Comparison of ENCODE assay signal across 1 cellular context in the genomic region with DNA sequence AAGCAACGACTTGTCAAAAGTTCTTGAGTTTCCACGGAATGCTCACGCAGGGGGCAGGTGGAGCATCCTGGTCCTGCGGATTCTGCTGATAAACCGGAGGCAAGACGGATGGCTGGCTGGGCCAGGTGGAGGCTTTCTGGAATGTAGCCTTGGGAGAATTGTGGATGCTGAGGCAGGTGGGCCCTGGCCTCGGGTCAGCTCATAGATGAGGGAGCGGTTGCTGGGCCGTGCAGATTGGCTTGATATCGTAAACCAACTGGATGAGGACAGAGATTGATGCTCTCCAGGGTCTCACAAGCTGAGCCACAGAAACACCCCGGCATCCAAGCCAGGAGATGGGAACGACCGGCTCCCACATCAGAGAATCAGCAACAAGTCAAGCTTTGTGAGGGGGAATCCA.
TF ChIP-seq lines count a peak whose summit lies in the region.

No MANE protein-coding gene starts in this region.

TF ChIP-seq in GM23338, 12 proteins besides CTCF, POLR2A, EP300 and RAD21 (continued from another document):
- TF ChIP-seq, protein P1, sequence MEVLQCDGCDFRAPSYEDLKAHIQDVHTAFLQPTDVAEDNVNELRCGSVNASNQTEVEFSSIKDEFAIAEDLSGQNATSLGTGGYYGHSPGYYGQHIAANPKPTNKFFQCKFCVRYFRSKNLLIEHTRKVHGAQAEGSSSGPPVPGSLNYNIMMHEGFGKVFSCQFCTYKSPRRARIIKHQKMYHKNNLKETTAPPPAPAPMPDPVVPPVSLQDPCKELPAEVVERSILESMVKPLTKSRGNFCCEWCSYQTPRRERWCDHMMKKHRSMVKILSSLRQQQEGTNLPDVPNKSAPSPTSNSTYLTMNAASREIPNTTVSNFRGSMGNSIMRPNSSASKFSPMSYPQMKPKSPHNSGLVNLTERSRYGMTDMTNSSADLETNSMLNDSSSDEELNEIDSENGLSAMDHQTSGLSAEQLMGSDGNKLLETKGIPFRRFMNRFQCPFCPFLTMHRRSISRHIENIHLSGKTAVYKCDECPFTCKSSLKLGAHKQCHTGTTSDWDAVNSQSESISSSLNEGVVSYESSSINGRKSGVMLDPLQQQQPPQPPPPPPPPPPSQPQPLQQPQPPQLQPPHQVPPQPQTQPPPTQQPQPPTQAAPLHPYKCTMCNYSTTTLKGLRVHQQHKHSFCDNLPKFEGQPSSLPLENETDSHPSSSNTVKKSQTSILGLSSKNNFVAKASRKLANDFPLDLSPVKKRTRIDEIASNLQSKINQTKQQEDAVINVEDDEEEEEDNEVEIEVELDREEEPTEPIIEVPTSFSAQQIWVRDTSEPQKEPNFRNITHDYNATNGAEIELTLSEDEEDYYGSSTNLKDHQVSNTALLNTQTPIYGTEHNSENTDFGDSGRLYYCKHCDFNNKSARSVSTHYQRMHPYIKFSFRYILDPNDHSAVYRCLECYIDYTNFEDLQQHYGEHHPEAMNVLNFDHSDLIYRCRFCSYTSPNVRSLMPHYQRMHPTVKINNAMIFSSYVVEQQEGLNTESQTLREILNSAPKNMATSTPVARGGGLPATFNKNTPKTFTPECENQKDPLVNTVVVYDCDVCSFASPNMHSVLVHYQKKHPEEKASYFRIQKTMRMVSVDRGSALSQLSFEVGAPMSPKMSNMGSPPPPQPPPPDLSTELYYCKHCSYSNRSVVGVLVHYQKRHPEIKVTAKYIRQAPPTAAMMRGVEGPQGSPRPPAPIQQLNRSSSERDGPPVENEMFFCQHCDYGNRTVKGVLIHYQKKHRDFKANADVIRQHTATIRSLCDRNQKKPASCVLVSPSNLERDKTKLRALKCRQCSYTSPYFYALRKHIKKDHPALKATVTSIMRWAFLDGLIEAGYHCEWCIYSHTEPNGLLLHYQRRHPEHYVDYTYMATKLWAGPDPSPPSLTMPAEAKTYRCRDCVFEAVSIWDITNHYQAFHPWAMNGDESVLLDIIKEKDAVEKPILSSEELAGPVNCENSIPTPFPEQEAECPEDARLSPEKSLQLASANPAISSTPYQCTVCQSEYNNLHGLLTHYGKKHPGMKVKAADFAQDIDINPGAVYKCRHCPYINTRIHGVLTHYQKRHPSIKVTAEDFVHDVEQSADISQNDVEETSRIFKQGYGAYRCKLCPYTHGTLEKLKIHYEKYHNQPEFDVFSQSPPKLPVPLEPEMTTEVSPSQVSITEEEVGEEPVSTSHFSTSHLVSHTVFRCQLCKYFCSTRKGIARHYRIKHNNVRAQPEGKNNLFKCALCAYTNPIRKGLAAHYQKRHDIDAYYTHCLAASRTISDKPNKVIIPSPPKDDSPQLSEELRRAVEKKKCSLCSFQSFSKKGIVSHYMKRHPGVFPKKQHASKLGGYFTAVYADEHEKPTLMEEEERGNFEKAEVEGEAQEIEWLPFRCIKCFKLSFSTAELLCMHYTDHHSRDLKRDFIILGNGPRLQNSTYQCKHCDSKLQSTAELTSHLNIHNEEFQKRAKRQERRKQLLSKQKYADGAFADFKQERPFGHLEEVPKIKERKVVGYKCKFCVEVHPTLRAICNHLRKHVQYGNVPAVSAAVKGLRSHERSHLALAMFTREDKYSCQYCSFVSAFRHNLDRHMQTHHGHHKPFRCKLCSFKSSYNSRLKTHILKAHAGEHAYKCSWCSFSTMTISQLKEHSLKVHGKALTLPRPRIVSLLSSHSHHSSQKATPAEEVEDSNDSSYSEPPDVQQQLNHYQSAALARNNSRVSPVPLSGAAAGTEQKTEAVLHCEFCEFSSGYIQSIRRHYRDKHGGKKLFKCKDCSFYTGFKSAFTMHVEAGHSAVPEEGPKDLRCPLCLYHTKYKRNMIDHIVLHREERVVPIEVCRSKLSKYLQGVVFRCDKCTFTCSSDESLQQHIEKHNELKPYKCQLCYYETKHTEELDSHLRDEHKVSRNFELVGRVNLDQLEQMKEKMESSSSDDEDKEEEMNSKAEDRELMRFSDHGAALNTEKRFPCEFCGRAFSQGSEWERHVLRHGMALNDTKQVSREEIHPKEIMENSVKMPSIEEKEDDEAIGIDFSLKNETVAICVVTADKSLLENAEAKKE (CRISPR knock-in tag; IDR thresholded peaks at IDR 0.05), result no peak
- TF ChIP-seq, protein P2, sequence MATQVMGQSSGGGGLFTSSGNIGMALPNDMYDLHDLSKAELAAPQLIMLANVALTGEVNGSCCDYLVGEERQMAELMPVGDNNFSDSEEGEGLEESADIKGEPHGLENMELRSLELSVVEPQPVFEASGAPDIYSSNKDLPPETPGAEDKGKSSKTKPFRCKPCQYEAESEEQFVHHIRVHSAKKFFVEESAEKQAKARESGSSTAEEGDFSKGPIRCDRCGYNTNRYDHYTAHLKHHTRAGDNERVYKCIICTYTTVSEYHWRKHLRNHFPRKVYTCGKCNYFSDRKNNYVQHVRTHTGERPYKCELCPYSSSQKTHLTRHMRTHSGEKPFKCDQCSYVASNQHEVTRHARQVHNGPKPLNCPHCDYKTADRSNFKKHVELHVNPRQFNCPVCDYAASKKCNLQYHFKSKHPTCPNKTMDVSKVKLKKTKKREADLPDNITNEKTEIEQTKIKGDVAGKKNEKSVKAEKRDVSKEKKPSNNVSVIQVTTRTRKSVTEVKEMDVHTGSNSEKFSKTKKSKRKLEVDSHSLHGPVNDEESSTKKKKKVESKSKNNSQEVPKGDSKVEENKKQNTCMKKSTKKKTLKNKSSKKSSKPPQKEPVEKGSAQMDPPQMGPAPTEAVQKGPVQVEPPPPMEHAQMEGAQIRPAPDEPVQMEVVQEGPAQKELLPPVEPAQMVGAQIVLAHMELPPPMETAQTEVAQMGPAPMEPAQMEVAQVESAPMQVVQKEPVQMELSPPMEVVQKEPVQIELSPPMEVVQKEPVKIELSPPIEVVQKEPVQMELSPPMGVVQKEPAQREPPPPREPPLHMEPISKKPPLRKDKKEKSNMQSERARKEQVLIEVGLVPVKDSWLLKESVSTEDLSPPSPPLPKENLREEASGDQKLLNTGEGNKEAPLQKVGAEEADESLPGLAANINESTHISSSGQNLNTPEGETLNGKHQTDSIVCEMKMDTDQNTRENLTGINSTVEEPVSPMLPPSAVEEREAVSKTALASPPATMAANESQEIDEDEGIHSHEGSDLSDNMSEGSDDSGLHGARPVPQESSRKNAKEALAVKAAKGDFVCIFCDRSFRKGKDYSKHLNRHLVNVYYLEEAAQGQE (IDR thresholded peaks at IDR 0.05; ENCODE audit: unreplicated experiment), result no peak
- no peak for TF ChIP-seq STAT1 (IDR thresholded peaks at IDR 0.05; ENCODE audit: unreplicated experiment)
- TF ChIP-seq JUNB (IDR thresholded peaks at IDR 0.05; ENCODE audit: unreplicated experiment), result no peak
- TF ChIP-seq NANOG (IDR thresholded peaks at IDR 0.05; ENCODE audit: borderline replicate concordance), result no peak
- no peak for TF ChIP-seq POLR2AphosphoS5 (IDR thresholded peaks at IDR 0.05; ENCODE audit: low read depth)
